1 cellular context compared by ENCODE assay signal in genomic region chrX:149539283-149540132, GRCh38.
TF ChIP-seq lines count a peak whose summit lies in the region.

No MANE protein-coding gene starts in this region.

TF ChIP-seq in K562, 482 proteins besides CTCF, POLR2A, EP300 and RAD21:
- TF ChIP-seq PRDM10 (IDR thresholded peaks at IDR 0.05; ENCODE audit: partially characterized antibody) (peak; percentile 34), MAZ (CRISPR knock-in tag; conservative IDR thresholded peaks at IDR 0.05 in 1 of 2, IDR thresholded peaks at IDR 0.05 in 1 of 2) (peak in 1 of 2 experiments; percentile 25; a peak in 1 of 4 replicates), EGR1 (conservative IDR thresholded peaks at IDR 0.05) (peak; percentile 92), HMBOX1 (IDR thresholded peaks at IDR 0.05) (peak; percentile 72; the same call in 1 of the 2 replicates), TFAP4 (CRISPR knock-in tag; IDR thresholded peaks at IDR 0.05; ENCODE audit: borderline replicate concordance) (peak; percentile 91), SPI1 (IDR thresholded peaks at IDR 0.05; ENCODE audit: borderline replicate concordance, low read depth, low read length) (peak; percentile 47; the same call in 1 of the 2 replicates), HDAC1 (IDR thresholded peaks at IDR 0.05) (peak in 1 of 2 experiments; percentile 51; a peak in 2 of 4 replicates), NKRF (IDR thresholded peaks at IDR 0.05; ENCODE audit: borderline replicate concordance) (peak; percentile 58; the same call in 1 of the 2 replicates), MXI1 (IDR thresholded peaks at IDR 0.05; ENCODE audit: low read depth, low read length) (no peak), SP1 (CRISPR knock-in tag; IDR thresholded peaks at IDR 0.05) (peak; percentile 64; the same call in 1 of the 2 replicates), RUNX1 (IDR thresholded peaks at IDR 0.05; ENCODE audit: low read depth) (no peak), NRF1 (conservative IDR thresholded peaks at IDR 0.05 in 1 of 2, IDR thresholded peaks at IDR 0.05 in 1 of 2) (no peak), DACH1 (IDR thresholded peaks at IDR 0.05; ENCODE audit: partially characterized antibody) (peak; percentile 79), HDGF (IDR thresholded peaks at IDR 0.05) (0 out of 2 replicates have a peak, but pooled peaks have one; percentile 45), MNT (conservative IDR thresholded peaks at IDR 0.05) (peak in 1 of 2 experiments; percentile 50; a peak in 2 of 4 replicates), FOS (IDR thresholded peaks at IDR 0.05; ENCODE audit: extremely low read depth, insufficient read length) (no peak), SIN3A (IDR thresholded peaks at IDR 0.05; ENCODE audit: borderline replicate concordance in 2 of 2, control insufficient read depth in 1 of 2, low read depth in 2 of 2, low read length in 2 of 2) (0 out of 4 replicates have a peak, but pooled peaks of 1 of the 2 experiments have one; percentile 39), ZNF263 (CRISPR knock-in tag; IDR thresholded peaks at IDR 0.05; ENCODE audit: borderline replicate concordance) (peak; percentile 85; the same call in 1 of the 2 replicates)
